9 cellular contexts compared by ENCODE assay signal in the genomic region with DNA sequence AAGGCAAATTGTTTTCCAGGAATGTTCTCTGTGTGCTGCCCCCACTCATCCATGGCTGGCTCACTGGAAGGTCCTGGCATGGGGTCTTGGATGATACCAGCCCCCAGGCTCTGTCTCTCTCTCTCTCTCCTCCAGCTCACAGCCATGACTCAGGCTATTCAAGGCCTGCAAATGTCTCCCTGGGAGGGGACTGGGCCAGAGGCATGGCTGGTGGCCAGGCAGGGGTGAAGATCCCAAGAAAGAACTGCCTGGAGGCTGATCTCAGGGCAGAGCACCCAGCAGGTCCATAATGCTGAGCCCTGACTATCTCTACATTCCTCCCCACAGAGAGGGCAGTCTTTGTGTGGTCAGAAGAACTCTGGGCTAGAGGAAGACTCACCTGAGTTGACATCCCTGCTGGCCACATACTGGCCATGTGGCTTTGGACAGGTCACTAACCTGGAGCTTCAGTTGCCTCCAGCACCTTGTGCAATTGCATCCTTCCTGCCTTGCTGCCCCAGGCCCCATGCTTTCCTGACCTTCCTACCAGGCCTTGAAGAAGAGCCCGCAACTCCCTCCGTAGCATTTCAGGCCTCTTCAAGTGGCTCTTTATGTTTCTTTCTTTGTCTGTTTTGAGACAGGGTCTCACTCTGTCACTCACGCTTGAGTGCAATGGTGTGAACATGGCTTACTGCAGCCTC.
A peak's percentile ranks its signal among the peaks of the same experiment; 100 is the strongest.
DNase-seq lines count a peak whose midpoint lies in the region; ATAC-seq and TF ChIP-seq lines count a peak whose summit lies in the region.
"Had no signal": no experiment of that assay in that cellular context is flagged by ENCODE, and none has a peak within 500 bp of the region (broad histone marks: within the 10 kb centered on the region; RNA-seq: fewer than 3 reads in every experiment).

No MANE protein-coding gene starts in this region.

- intact Hi-C loops in left lung (cut with DNase I) = no loop called here
- intact Hi-C loops in testis (cut with DNase I; ENCODE audit: low total_unique reads) = no loop called here

- no peaks in the 10 kb centered on the region for H3K27me3 Mint-ChIP-seq in chondrocyte (ENCODE audit: low read depth)

- no peak for TF ChIP-seq CTCF in chondrocyte (IDR thresholded peaks at IDR 0.05)
- no peak for TF ChIP-seq CTCF in left lung (IDR thresholded peaks at IDR 0.05)
- TF ChIP-seq CTCF in testis (IDR thresholded peaks at IDR 0.05) = no peak

- peak; percentile 79 for DNase-seq in HT1080 (ENCODE audit: low read depth)
- DNase-seq in chondrocyte (ENCODE audit: low spot score) = no peak
- DNase-seq in left lung = peak in 1 of 2 donors; percentile 50
- no peak for DNase-seq in testis
- no peak for DNase-seq in activated naive CD4-positive, alpha-beta T cell treated with Interleukin-2 at 50 U/mL for 16 hours
- no peak for DNase-seq in hippocampal formation (lab: John Stamatoyannopoulos, UW)
- DNase-seq in CD1c-positive myeloid dendritic cell (ENCODE audit: extremely low spot score) = no peak
- no peak for DNase-seq in NCI-H774 (lab: John Stamatoyannopoulos, UW)
- DNase-seq: activated T-cell treated with anti-CD3 and anti-CD28 coated beads for 4 hours had no signal

- H3K27me3 ChIP-seq in left lung (no peaks in the 10 kb centered on the region), testis (no peaks in the 10 kb centered on the region)

- no peak for TF ChIP-seq POLR2A in testis (IDR thresholded peaks at IDR 0.05)

- no peaks in the 10 kb centered on the region for H3K9me3 ChIP-seq in left lung
- H3K9me3 ChIP-seq in testis = no peaks in the 10 kb centered on the region

- H3K4me3 Mint-ChIP-seq in chondrocyte (ENCODE audit: unreplicated experiment) = no peak overlapping the region

- peaks cover 31 to 44% of the 10 kb centered on the region in 2 donors for H3K4me1 ChIP-seq in left lung
- H3K4me1 ChIP-seq in testis = peaks cover 39% of the 10 kb centered on the region

- no peaks in the 10 kb centered on the region for H3K36me3 Mint-ChIP-seq in chondrocyte (ENCODE audit: low read depth)

- H3K27ac Mint-ChIP-seq in chondrocyte (ENCODE audit: unreplicated experiment) = peak overlapping the region; percentile 90

- peak overlapping the region; percentile 66 to 75 for H3K27ac ChIP-seq in left lung
- H3K27ac ChIP-seq in testis = peak overlapping the region; percentile 11 to 81

- WGBS in testis, 2 donors = 95 to 98% methylated on average over 3 of the region's 3 CpGs

- H3K9me3 Mint-ChIP-seq in chondrocyte (ENCODE audit: low read depth) = no peaks in the 10 kb centered on the region

- H3K4me3 ChIP-seq in left lung = no peak overlapping the region
- H3K4me3 ChIP-seq in testis = no peak overlapping the region

- ATAC-seq in left lung = peak; percentile 40

- H3K4me1 Mint-ChIP-seq in chondrocyte (ENCODE audit: low read depth) = peaks cover 73% of the 10 kb centered on the region

- H3K36me3 ChIP-seq in left lung (no peaks in the 10 kb centered on the region), testis (ENCODE audit: low read depth, missing control alignments) (no peaks in the 10 kb centered on the region)
